ENCODE assay signal across 19 cellular contexts in genomic region chr4:118843237-118843636, GRCh38.
"Had no signal": no experiment of that assay in that cellular context is flagged by ENCODE, and none has a peak within 500 bp of the region (broad histone marks: within the 10 kb centered on the region; RNA-seq: fewer than 3 reads in every experiment).

No MANE protein-coding gene starts in this region.

- H3K9me3 Mint-ChIP-seq: activated naive CD4-positive, alpha-beta T cell treated with anti-CD3 and anti-CD28 coated beads, Interleukin-2, amount 50 U/mL, for 24 hours; activated T-cell treated with anti-CD3 and anti-CD28 coated beads, Interleukin-2, amount 50 U/mL, for 72 hours; neural crest cell had no signal

- H3K4me3 Mint-ChIP-seq: activated naive CD4-positive, alpha-beta T cell treated with anti-CD3 and anti-CD28 coated beads, Interleukin-2, amount 50 U/mL, for 24 hours; activated T-cell treated with anti-CD3 and anti-CD28 coated beads, Interleukin-2, amount 50 U/mL, for 72 hours; neural crest cell had no signal

- H3K4me3 ChIP-seq: heart right ventricle, prostate gland, right atrium auricular region, thyroid gland had no signal

- H3K4me1 Mint-ChIP-seq: neural crest cell had no signal

- ATAC-seq: activated T-cell treated with anti-CD3 and anti-CD28 coated beads, Interleukin-2, amount 50 U/mL, for 72 hours; esophagus mucosa; heart right ventricle; left ventricle myocardium superior had no signal

- H3K9me3 ChIP-seq: heart right ventricle, prostate gland, right atrium auricular region, thyroid gland had no signal

- H3K36me3 Mint-ChIP-seq: activated naive CD4-positive, alpha-beta T cell treated with anti-CD3 and anti-CD28 coated beads, Interleukin-2, amount 50 U/mL, for 24 hours had no signal

- H3K27ac ChIP-seq: heart right ventricle, prostate gland, right atrium auricular region, thyroid gland had no signal

- H3K4me1 ChIP-seq: heart right ventricle, prostate gland, right atrium auricular region, thyroid gland had no signal

- DNase-seq: activated CD4-positive, alpha-beta T cell treated with anti-CD3 and anti-CD28 coated beads for 1 hour; activated CD4-positive, alpha-beta T cell treated with anti-CD3 and anti-CD28 coated beads, Interleukin-2, amount 50 U/mL, for 4 hours; activated gamma-delta T cell; activated T-cell treated with anti-CD3 and anti-CD28 coated beads, Interleukin-2, amount 50 U/mL, for 72 hours; cerebellar nuclear complex; cortex of kidney; effector CD4-positive, alpha-beta T cell; heart right ventricle; left ventricle myocardium superior; stimulated activated CD4-positive, alpha-beta T cell treated with anti-CD3 and anti-CD28 coated beads, Interleukin-12 subunit alpha, Interleukin-12 subunit beta, amount 100 ng/mL, for 4 hours; stimulated activated CD4-positive, alpha-beta T cell treated with anti-CD3 and anti-CD28 coated beads, Interleukin-1b, Interleukin-23, amount 100 ng/mL, for 48 hours; stimulated activated CD8-positive, alpha-beta memory T cell treated with anti-CD3 and anti-CD28 coated beads, Interleukin-4, amount 100 ng/mL, for 48 hours; stimulated activated naive CD4-positive, alpha-beta T cell; thyroid gland had no signal

- H3K36me3 ChIP-seq: heart right ventricle, prostate gland, right atrium auricular region, thyroid gland had no signal

- H3K27ac Mint-ChIP-seq: activated naive CD4-positive, alpha-beta T cell treated with anti-CD3 and anti-CD28 coated beads, Interleukin-2, amount 50 U/mL, for 24 hours; activated T-cell treated with anti-CD3 and anti-CD28 coated beads, Interleukin-2, amount 50 U/mL, for 72 hours had no signal

- H3K27me3 ChIP-seq: heart right ventricle, right atrium auricular region, thyroid gland had no signal
